Comparison of ENCODE assay signal across 24 cellular contexts in genomic region chr9:100308965-100309564, GRCh38. TPM values are rescaled to one million over a fixed set of nuclear protein-coding genes. Genes with fewer than 3 reads are reported as not detected.
DNase-seq lines count a peak whose midpoint lies in the region; ATAC-seq, FAIRE-seq and TF ChIP-seq lines count a peak whose summit lies in the region.
"Had no signal": no experiment of that assay in that cellular context is flagged by ENCODE, and none has a peak within 500 bp of the region (broad histone marks: within the 10 kb centered on the region; RNA-seq: fewer than 3 reads in every experiment).

No MANE protein-coding gene starts in this region.

- H3K27me3 ChIP-seq in right lobe of liver (no peaks in the 10 kb centered on the region), HepG2 (ENCODE audit: control insufficient read depth in 1 of 2, insufficient read depth in 2 of 2, low read length in 2 of 2) (no peaks in the 10 kb centered on the region)
- H3K27me3 ChIP-seq: foreskin keratinocyte, transverse colon had no signal

- no peak overlapping the region for H3K27ac Mint-ChIP-seq in activated T-helper 17 cell treated with anti-CD3 and anti-CD28 coated beads, Interleukin-2, amount 50 U/mL, for 72 hours
- H3K27ac Mint-ChIP-seq in stimulated activated naive B cell treated with anti-CD40 and anti-IgM and Interleukin-4, amounts not matched to agents 10 μg/mL and 1 μg/mL and 100 μg/mL, for 72 hours: peak overlapping the region; percentile 16
- H3K27ac Mint-ChIP-seq in activated CD4-positive, alpha-beta memory T cell treated with anti-CD3 and anti-CD28 coated beads for 36 hours: no peak overlapping the region
- H3K27ac Mint-ChIP-seq: activated CD4-positive, alpha-beta memory T cell treated with anti-CD3 and anti-CD28 coated beads, Interleukin-2, amount 10 ng/mL, durations not matched to agents 7 days and 5 days; dendritic cell treated with granulocyte-macrophage colony-stimulating factor and Interleukin-4, amounts not matched to agents 40 ng/mL and 50 ng/mL, for 4 days; natural killer cell treated with Interleukin-12 subunit alpha and Interleukin-12 subunit beta and Interleukin-15 and Interleukin-18, amount 100 ng/mL, for 72 hours; WTC11 had no signal

- no peak overlapping the region for H3K9ac ChIP-seq in HepG2 (ENCODE audit: insufficient read depth, low read depth, low read length)

- TF ChIP-seq CTCF in right lobe of liver (IDR thresholded peaks at IDR 0.05): no peak
- TF ChIP-seq CTCF in HepG2 (CRISPR knock-in tag; IDR thresholded peaks at IDR 0.05): no peak

- no peaks in the 10 kb centered on the region for H3K9me3 Mint-ChIP-seq in activated T-helper 17 cell treated with anti-CD3 and anti-CD28 coated beads, Interleukin-2, amount 50 U/mL, for 72 hours
- no peaks in the 10 kb centered on the region for H3K9me3 Mint-ChIP-seq in stimulated activated naive B cell treated with anti-CD40 and anti-IgM and Interleukin-4, amounts not matched to agents 10 μg/mL and 1 μg/mL and 100 μg/mL, for 72 hours
- H3K9me3 Mint-ChIP-seq in activated CD4-positive, alpha-beta memory T cell treated with anti-CD3 and anti-CD28 coated beads for 36 hours: no peaks in the 10 kb centered on the region
- H3K9me3 Mint-ChIP-seq: activated CD4-positive, alpha-beta memory T cell treated with anti-CD3 and anti-CD28 coated beads, Interleukin-2, amount 10 ng/mL, durations not matched to agents 7 days and 5 days; dendritic cell treated with granulocyte-macrophage colony-stimulating factor and Interleukin-4, amounts not matched to agents 40 ng/mL and 50 ng/mL, for 4 days; natural killer cell treated with Interleukin-12 subunit alpha and Interleukin-12 subunit beta and Interleukin-15 and Interleukin-18, amount 100 ng/mL, for 72 hours had no signal

- H3K4me3 ChIP-seq in right lobe of liver (no peak overlapping the region), HepG2 (replicated peaks in 1 of 3; ENCODE audit: insufficient read depth in 1 of 3, low read depth in 2 of 3, low read length in 3 of 3) (no peak overlapping the region)
- H3K4me3 ChIP-seq: transverse colon had no signal

- no peak overlapping the region for H3K4me3 Mint-ChIP-seq in activated T-helper 17 cell treated with anti-CD3 and anti-CD28 coated beads, Interleukin-2, amount 50 U/mL, for 72 hours
- H3K4me3 Mint-ChIP-seq in stimulated activated naive B cell treated with anti-CD40 and anti-IgM and Interleukin-4, amounts not matched to agents 10 μg/mL and 1 μg/mL and 100 μg/mL, for 72 hours: no peak overlapping the region
- no peak overlapping the region for H3K4me3 Mint-ChIP-seq in activated CD4-positive, alpha-beta memory T cell treated with anti-CD3 and anti-CD28 coated beads for 36 hours
- H3K4me3 Mint-ChIP-seq: activated CD4-positive, alpha-beta memory T cell treated with anti-CD3 and anti-CD28 coated beads, Interleukin-2, amount 10 ng/mL, durations not matched to agents 7 days and 5 days; CD14-positive monocyte; dendritic cell treated with granulocyte-macrophage colony-stimulating factor and Interleukin-4, amounts not matched to agents 40 ng/mL and 50 ng/mL, for 4 days; natural killer cell treated with Interleukin-12 subunit alpha and Interleukin-12 subunit beta and Interleukin-15 and Interleukin-18, amount 100 ng/mL, for 72 hours; stimulated activated naive CD8-positive, alpha-beta T cell treated with anti-CD3 and anti-CD28 coated beads, Interleukin-15, amount 100 ng/mL, for 72 hours; WTC11 had no signal

- FAIRE-seq in HepG2 (lab: Jason Lieb, UNC) (no peak), islet of Langerhans (lab: Jason Lieb, UNC) (peak; percentile 80)
- FAIRE-seq: bronchial epithelial cell, GM12892 had no signal

- H3K36me3 Mint-ChIP-seq in activated T-helper 17 cell treated with anti-CD3 and anti-CD28 coated beads, Interleukin-2, amount 50 U/mL, for 72 hours (ENCODE audit: low read depth): peaks cover 93% of the 10 kb centered on the region
- H3K36me3 Mint-ChIP-seq in stimulated activated naive B cell treated with anti-CD40 and anti-IgM and Interleukin-4, amounts not matched to agents 10 μg/mL and 1 μg/mL and 100 μg/mL, for 72 hours: peaks cover 30 to 64% of the 10 kb centered on the region in 2 donors
- peaks cover 61% of the 10 kb centered on the region for H3K36me3 Mint-ChIP-seq in activated CD4-positive, alpha-beta memory T cell treated with anti-CD3 and anti-CD28 coated beads for 36 hours

- no peak for TF ChIP-seq EP300 in HepG2 (IDR thresholded peaks at IDR 0.05; ENCODE audit: low read depth in 2 of 2, low read length in 2 of 2)
- no peak for TF ChIP-seq EP300 in HepG2 (CRISPR knock-in tag; IDR thresholded peaks at IDR 0.05; ENCODE audit: borderline replicate concordance)

- H3K4me1 ChIP-seq in right lobe of liver (peaks cover 0 to 11% (median 0%) of the 10 kb centered on the region in 4 donors), HepG2 (ENCODE audit: insufficient read depth, low read length) (peaks cover 12% of the 10 kb centered on the region; the same call in 1 of the 2 replicates)
- H3K4me1 ChIP-seq: transverse colon had no signal

- intact Hi-C loops in right lobe of liver (cut with DNase I) (no loop called here), HepG2 (cut with micrococcal nuclease; ENCODE audit: unreplicated experiment) (no loop called here), Right ventricle myocardium superior (cut with DNase I) (no loop called here)
- intact Hi-C loops in activated CD4-positive, alpha-beta memory T cell treated with anti-CD3 and anti-CD28 coated beads for 36 hours (cut with micrococcal nuclease): no loop called here

- CTCF ChIA-PET in HepG2 (lab: Yijun Ruan, JAX; ENCODE audit: low intra/inter-chr PET ratio, low total read pairs): no interaction called here
- CTCF ChIA-PET in activated CD4-positive, alpha-beta memory T cell treated with anti-CD3 and anti-CD28 coated beads for 36 hours (lab: Charles Lee): no interaction called here

- H3K36me3 ChIP-seq in right lobe of liver (no peaks in the 10 kb centered on the region), HepG2 (replicated peaks in 1 of 2; ENCODE audit: control insufficient read depth in 1 of 2, insufficient read depth in 2 of 2, low read length in 2 of 2) (peaks cover 10 to 53% of the 10 kb centered on the region in 2 experiments)

- H3K9me3 ChIP-seq in right lobe of liver: no peaks in the 10 kb centered on the region
- H3K9me3 ChIP-seq in HepG2 (ENCODE audit: low read length): no peaks in the 10 kb centered on the region
- H3K9me3 ChIP-seq: transverse colon had no signal

- ATAC-seq in right lobe of liver: peak; percentile 32 to 77 (median 42)
- no peak for ATAC-seq in HepG2
- ATAC-seq in activated T-helper 17 cell treated with anti-CD3 and anti-CD28 coated beads, Interleukin-2, amount 50 U/mL, for 72 hours (replicated peaks): peak; percentile 16
- ATAC-seq in stimulated activated naive B cell treated with anti-CD40 and anti-IgM and Interleukin-4, amounts not matched to agents 10 μg/mL and 1 μg/mL and 100 μg/mL, for 72 hours (replicated peaks): no peak
- ATAC-seq in Right ventricle myocardium superior (ENCODE audit: poor library complexity): no peak
- ATAC-seq: foreskin keratinocyte; HCT116; natural killer cell treated with Interleukin-12 subunit alpha and Interleukin-12 subunit beta and Interleukin-15 and Interleukin-18, amount 100 ng/mL, for 72 hours; stimulated activated naive CD8-positive, alpha-beta T cell treated with anti-CD3 and anti-CD28 coated beads, Interleukin-15, amount 100 ng/mL, for 72 hours; WTC11 had no signal

- peaks cover 5% of the 10 kb centered on the region; the same call in 1 of the 2 replicates for H4K20me1 ChIP-seq in HepG2 (ENCODE audit: insufficient read depth, low read length)

- no peak overlapping the region for H3K4me2 ChIP-seq in HepG2 (ENCODE audit: low read depth, low read length)

- H3K27me3 Mint-ChIP-seq in activated T-helper 17 cell treated with anti-CD3 and anti-CD28 coated beads, Interleukin-2, amount 50 U/mL, for 72 hours: no peaks in the 10 kb centered on the region
- no peaks in the 10 kb centered on the region for H3K27me3 Mint-ChIP-seq in stimulated activated naive B cell treated with anti-CD40 and anti-IgM and Interleukin-4, amounts not matched to agents 10 μg/mL and 1 μg/mL and 100 μg/mL, for 72 hours
- H3K27me3 Mint-ChIP-seq in activated CD4-positive, alpha-beta memory T cell treated with anti-CD3 and anti-CD28 coated beads for 36 hours: no peaks in the 10 kb centered on the region
- H3K27me3 Mint-ChIP-seq: activated CD4-positive, alpha-beta memory T cell treated with anti-CD3 and anti-CD28 coated beads, Interleukin-2, amount 10 ng/mL, durations not matched to agents 7 days and 5 days; dendritic cell treated with granulocyte-macrophage colony-stimulating factor and Interleukin-4, amounts not matched to agents 40 ng/mL and 50 ng/mL, for 4 days; natural killer cell treated with Interleukin-12 subunit alpha and Interleukin-12 subunit beta and Interleukin-15 and Interleukin-18, amount 100 ng/mL, for 72 hours; stimulated activated naive CD8-positive, alpha-beta T cell treated with anti-CD3 and anti-CD28 coated beads, Interleukin-15, amount 100 ng/mL, for 72 hours had no signal

- DNase-seq in right lobe of liver (no peak), HepG2 (ENCODE audit: low spot score) (no peak), Right ventricle myocardium superior (no peak), glomerular visceral epithelial cell (ENCODE audit: extremely low spot score) (no peak)
- DNase-seq in stimulated activated naive B cell treated with anti-CD40 and anti-IgM and Interleukin-4, amounts not matched to agents 10 μg/mL and 1 μg/mL and 100 μg/mL, for 72 hours: no peak
- DNase-seq in activated CD4-positive, alpha-beta memory T cell treated with anti-CD3 and anti-CD28 coated beads for 36 hours: no peak
- DNase-seq: activated CD4-positive, alpha-beta memory T cell treated with anti-CD3 and anti-CD28 coated beads, Interleukin-2, amount 10 ng/mL, durations not matched to agents 7 days and 5 days; DMS153; foreskin keratinocyte; NCI-H2107; NCI-H510A treated with DMSO at 0.1 percent for 48 hours; stimulated activated CD4-positive, alpha-beta T cell treated with anti-CD3 and anti-CD28 coated beads, Interleukin-1b, Interleukin-23, amount 100 ng/mL, for 48 hours; stimulated activated naive CD8-positive, alpha-beta T cell treated with anti-CD3 and anti-CD28 coated beads, Interleukin-15, amount 100 ng/mL, for 72 hours; T-helper 9 cell; transverse colon had no signal

- BruUV-seq in HepG2 (replicated peaks; lab: Mats Ljungman, UMichigan): no TSS peak

- H3K4me1 Mint-ChIP-seq in activated T-helper 17 cell treated with anti-CD3 and anti-CD28 coated beads, Interleukin-2, amount 50 U/mL, for 72 hours: peaks cover 22% of the 10 kb centered on the region
- peaks cover 2 to 7% of the 10 kb centered on the region in 2 donors for H3K4me1 Mint-ChIP-seq in stimulated activated naive B cell treated with anti-CD40 and anti-IgM and Interleukin-4, amounts not matched to agents 10 μg/mL and 1 μg/mL and 100 μg/mL, for 72 hours
- peaks cover 14% of the 10 kb centered on the region for H3K4me1 Mint-ChIP-seq in activated CD4-positive, alpha-beta memory T cell treated with anti-CD3 and anti-CD28 coated beads for 36 hours (ENCODE audit: low read depth)
- H3K4me1 Mint-ChIP-seq: CD14-positive monocyte had no signal

- H3K27ac ChIP-seq in right lobe of liver: no peak overlapping the region
- no peak overlapping the region for H3K27ac ChIP-seq in HepG2 (ENCODE audit: extremely low read length, insufficient read depth, low read length)
- H3K27ac ChIP-seq: foreskin keratinocyte, transverse colon had no signal

- H3K79me2 ChIP-seq in HepG2 (ENCODE audit: insufficient read depth, low read length): peaks cover 17% of the 10 kb centered on the region

- 5% methylated on average over 1 of the region's 1 CpG for WGBS in right lobe of liver (ENCODE audit: insufficient coverage, low coverage, low lambda C conversion rate, missing lambda C conversion rate)
- WGBS in HepG2 (ENCODE audit: low lambda C conversion rate): 94% methylated on average over 1 of the region's 1 CpG

- TF ChIP-seq POLR2A in right lobe of liver (IDR thresholded peaks at IDR 0.05): no peak
- TF ChIP-seq POLR2A in HepG2 (IDR thresholded peaks at IDR 0.05; ENCODE audit: insufficient read depth in 1 of 2, low read depth in 2 of 2, low read length in 2 of 2): no peak

- POLR2A ChIA-PET in HepG2 (lab: Yijun Ruan, JAX): no interaction called here
- POLR2A ChIA-PET in activated CD4-positive, alpha-beta memory T cell treated with anti-CD3 and anti-CD28 coated beads for 36 hours (lab: Charles Lee): no interaction called here

- in situ Hi-C loops in HepG2 (cut with HindIII; ENCODE audit: extremely low pct_ligation_motif_present, low pct_unique_long_range_greater_than_20kb): loop anchor here (25.0 kb wide), 1 partner anchor 272 kb away; no protein-coding TSS in a partner anchor

- no peak overlapping the region for H2AFZ ChIP-seq in HepG2 (ENCODE audit: low read length)

- TF ChIP-seq RAD21 in HepG2 (CRISPR knock-in tag; IDR thresholded peaks at IDR 0.05): no peak

RNA-seq across cellular contexts. Expression of gene TEX10, which starts 43.7 kb away (rescaled TPM):
- total RNA-seq in right lobe of liver: 1 to 10 TPM; 2.5 to 6.4 (median 5.0) TPM
- total RNA-seq in HepG2 (2016; rRNA removed; fragmentation: Illumina TruSeq; extraction: Trizol): 38.7 and 50.2 TPM in 2 replicates
- total RNA-seq in HepG2 (2016; cell fraction: cytosol; rRNA removed; fragmentation: Illumina TruSeq; extraction: Trizol; ENCODE audit: low read depth): 14.0 and 19.4 TPM in 2 replicates
- 38.8 and 49.0 TPM in 2 replicates for total RNA-seq in HepG2 (2016; cell fraction: insoluble cytoplasmic fraction; rRNA removed; fragmentation: Illumina TruSeq; extraction: Trizol)
- 23.9 and 33.2 TPM in 2 replicates for total RNA-seq in HepG2 (2016; cell fraction: membrane; rRNA removed; fragmentation: Illumina TruSeq; extraction: Trizol)
- total RNA-seq in HepG2 (2016; cell fraction: nucleus; rRNA removed; fragmentation: Illumina TruSeq; extraction: Trizol): 39.3 and 43.5 TPM in 2 replicates
- polyA plus RNA-seq in HepG2 (2011; rRNA removed): 13.5 and 18.1 TPM in 2 replicates
- polyA plus RNA-seq in HepG2 (2011; cell fraction: cytosol; rRNA removed): 8.0 and 11.3 TPM in 2 replicates
- polyA plus RNA-seq in HepG2 (2011; cell fraction: nucleus; rRNA removed): 14.7 and 17.6 TPM in 2 replicates
- 13.9 and 16.3 TPM in 2 replicates for polyA plus RNA-seq in HepG2 (2012)
- polyA plus RNA-seq in HepG2 (2016; cell fraction: cytosol; fragmentation: Illumina TruSeq; extraction: Trizol; ENCODE audit: low read depth): 1.5 and 1.8 TPM in 2 replicates
- polyA plus RNA-seq in HepG2 (2016; cell fraction: insoluble cytoplasmic fraction; fragmentation: Illumina TruSeq; extraction: Trizol; ENCODE audit: low read depth): 28.6 and 28.7 TPM in 2 replicates
- 2.3 and 3.2 TPM in 2 replicates for polyA plus RNA-seq in HepG2 (2016; cell fraction: membrane; fragmentation: Illumina TruSeq; extraction: Trizol; ENCODE audit: low read depth)
- 28.1 and 32.8 TPM in 2 replicates for polyA plus RNA-seq in HepG2 (2016; cell fraction: nucleus; fragmentation: Illumina TruSeq; extraction: Trizol; ENCODE audit: insufficient read depth, low read depth)
- polyA minus RNA-seq in HepG2 (2011; rRNA and poly(A)+ RNA removed; ENCODE audit: low replicate concordance): 14.4 and 24.2 TPM in 2 replicates
- polyA minus RNA-seq in HepG2 (2011; cell fraction: cytosol; rRNA and poly(A)+ RNA removed): 12.3 and 12.7 TPM in 2 replicates
- 70.5 and 70.8 TPM in 2 replicates for polyA minus RNA-seq in HepG2 (2011; cell fraction: nucleus; rRNA and poly(A)+ RNA removed)
- total RNA-seq in activated T-helper 17 cell treated with anti-CD3 and anti-CD28 coated beads, Interleukin-2, amount 50 U/mL, for 72 hours: 10 to 100 TPM; 19.3 to 32.8 TPM
- total RNA-seq in Right ventricle myocardium superior: 8.0 TPM
- 10 to 100 TPM; 20.3 to 20.7 TPM for total RNA-seq in activated CD4-positive, alpha-beta memory T cell treated with anti-CD3 and anti-CD28 coated beads for 36 hours

Comparison
In these comparisons a context has a peak if more than half of its experiments do, and no peak if none do; other contexts are left out.
1. ATAC-seq: peak in right lobe of liver (4 of 4) and activated T-helper 17 cell treated with anti-CD3 and anti-CD28 coated beads, Interleukin-2, amount 50 U/mL, for 72 hours (single experiment); none in HepG2 (single experiment), stimulated activated naive B cell treated with anti-CD40 and anti-IgM and Interleukin-4, amounts not matched to agents 10 μg/mL and 1 μg/mL and 100 μg/mL, for 72 hours (0 of 2) and Right ventricle myocardium superior (single experiment).